ENCODE assay signal across 9 cellular contexts in the genomic region with DNA sequence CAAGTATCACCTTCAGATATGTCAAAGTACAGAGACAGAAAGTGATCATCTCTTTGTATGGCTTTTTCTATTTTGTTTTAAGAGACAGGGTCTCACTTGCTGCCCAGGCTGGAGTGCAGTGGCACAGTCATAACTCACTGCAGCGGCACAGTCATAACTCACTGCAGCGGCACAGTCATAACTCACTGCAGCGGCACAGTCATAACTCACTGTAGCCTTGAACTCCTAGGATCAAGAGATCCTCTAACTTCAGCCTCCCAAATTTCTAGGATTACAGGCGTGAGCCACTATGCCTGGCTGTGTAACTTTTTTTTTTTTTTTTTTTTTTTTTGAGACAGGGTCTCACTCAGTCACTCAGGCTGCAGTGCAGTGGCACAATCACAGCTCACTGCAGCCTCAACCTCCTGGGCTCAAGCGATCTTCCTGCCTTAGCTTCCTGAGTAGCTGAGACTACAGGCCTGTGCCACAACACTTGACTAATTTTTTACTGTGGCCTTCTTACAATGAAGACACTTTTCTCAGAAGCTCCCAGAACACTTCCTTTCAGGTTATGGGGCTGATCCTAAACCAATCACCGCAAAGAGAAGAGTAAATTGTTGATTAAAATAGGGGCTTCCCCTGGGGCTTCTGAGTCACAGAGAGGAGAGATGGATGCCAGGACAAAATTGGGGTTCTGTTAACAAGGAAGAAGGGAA.
DNase-seq lines count a peak whose midpoint lies in the region; ATAC-seq lines count a peak whose summit lies in the region.
"Had no signal": no experiment of that assay in that cellular context is flagged by ENCODE, and none has a peak within 500 bp of the region (broad histone marks: within the 10 kb centered on the region; RNA-seq: fewer than 3 reads in every experiment).

No MANE protein-coding gene starts in this region.

- peak; percentile 68 for ATAC-seq in GM19043 (IDR thresholded peaks at IDR 0.05; ENCODE audit: low read depth, unreplicated experiment)
- peak; percentile 54 for ATAC-seq in HG02588 (IDR thresholded peaks at IDR 0.05; ENCODE audit: unreplicated experiment)
- ATAC-seq in HG03571 (IDR thresholded peaks at IDR 0.05; ENCODE audit: unreplicated experiment), result peak; percentile 78

- DNase-seq in stimulated activated CD4-positive, alpha-beta T cell treated with anti-CD3 and anti-CD28 coated beads, Interleukin-1b, Interleukin-23, amount 100 ng/mL, for 48 hours, result peak; percentile 83
- DNase-seq in cortex of kidney (lab: John Stamatoyannopoulos, UW) (no peak), ecto neural progenitor cell (ENCODE audit: low spot score) (no peak), NCI-H2081 (lab: John Stamatoyannopoulos, UW) (no peak)
- DNase-seq: KBM-7, mammary epithelial cell had no signal
